In genomic region chr7:73234994-73235717, GRCh38 we compare ENCODE assay signal across 8 cellular contexts.
DNase-seq lines count a peak whose midpoint lies in the region; ATAC-seq, FAIRE-seq and TF ChIP-seq lines count a peak whose summit lies in the region.
"Not testable (repeated sequence)": the region's sequence is repeated elsewhere in the genome, so short reads cannot be mapped to it uniquely, and the experiment has no call there.

No MANE protein-coding gene starts in this region.

- not testable (repeated sequence) for H4K20me1 ChIP-seq in GM12878 (ENCODE audit: control insufficient read depth, insufficient read depth)

- SMC1A ChIA-PET in GM12878 (lab: Charles Lee; ENCODE audit: uncharacterized antibody, unreplicated experiment) = not testable (repeated sequence)

- TF ChIP-seq CTCF in GM12878 (IDR thresholded peaks at IDR 0.05 in 2 of 3, conservative IDR thresholded peaks at IDR 0.05 in 1 of 3; ENCODE audit: control insufficient read depth in 2 of 3, extremely low read depth in 1 of 3, insufficient read depth in 1 of 3, low read depth in 3 of 3, low read length in 3 of 3); suprapubic skin (IDR thresholded peaks at IDR 0.05): not testable (repeated sequence)

- 0% methylated on average over 3 of the region's 72 CpGs for WGBS in GM12878 (ENCODE audit: insufficient coverage, insufficient replicate concordance, low lambda C conversion rate, missing lambda C conversion rate)
- no CpG with 5 or more reads among the region's 72 CpGs for WGBS in suprapubic skin

- H3K36me3 ChIP-seq in GM12878 (ENCODE audit: control insufficient read depth in 2 of 2, insufficient read depth in 2 of 2, low read length in 1 of 2); iPS-15b (ENCODE audit: control insufficient read depth, insufficient read depth, low read length); suprapubic skin: not testable (repeated sequence)

- not testable (repeated sequence) for H3K27me3 ChIP-seq in GM12878 (replicated peaks in 1 of 2; ENCODE audit: control insufficient read depth in 2 of 2, insufficient read depth in 2 of 2, low read length in 1 of 2); iPS-15b (ENCODE audit: control insufficient read depth, insufficient read depth, low read length); suprapubic skin

- FAIRE-seq in GM12878 (lab: Jason Lieb, UNC) = not testable (repeated sequence)

- not testable (repeated sequence) for H3K4me1 ChIP-seq in GM12878 (ENCODE audit: control insufficient read depth, insufficient read depth, low read length); iPS-15b (ENCODE audit: control insufficient read depth, insufficient read depth, low read length); suprapubic skin

- H3K4me2 ChIP-seq in GM12878 (ENCODE audit: control insufficient read depth, insufficient read depth) = not testable (repeated sequence)

- RAD21 ChIA-PET in GM12878 (lab: Charles Lee; ENCODE audit: unreplicated experiment) = not testable (repeated sequence)

- POLR2A ChIA-PET in GM12878 (lab: Charles Lee) = not testable (repeated sequence)

- ATAC-seq in GM18867 (IDR thresholded peaks at IDR 0.05; ENCODE audit: unreplicated experiment) (peak; percentile 85), HG02588 (IDR thresholded peaks at IDR 0.05; ENCODE audit: unreplicated experiment) (peak; percentile 93), HG03571 (IDR thresholded peaks at IDR 0.05; ENCODE audit: unreplicated experiment) (peak; percentile 93), GM12878 (peak; percentile 96)

- CTCF ChIA-PET in GM12878 (lab: Yijun Ruan, JAX) = not testable (repeated sequence)

- not testable (repeated sequence) for H3K9me3 ChIP-seq in GM12878 (replicated peaks; ENCODE audit: control insufficient read depth, insufficient read depth, low read length); iPS-15b (ENCODE audit: control insufficient read depth, insufficient read depth, low read length); suprapubic skin

- not testable (repeated sequence) for H3K27ac ChIP-seq in GM12878 (ENCODE audit: control insufficient read depth, insufficient read depth); suprapubic skin
- H3K27ac ChIP-seq in skin epidermis = peak overlapping the region in 1 of 21 experiments; percentile 37

- not testable (repeated sequence) for TF ChIP-seq POLR2A in GM12878 (IDR thresholded peaks at IDR 0.05; ENCODE audit: low read depth, low read length); suprapubic skin (IDR thresholded peaks at IDR 0.05)

- in situ Hi-C loops in GM12878 (cut with MboI) = not testable (repeated sequence)

- H3K79me2 ChIP-seq in GM12878 (ENCODE audit: control insufficient read depth, insufficient read depth, low read length) = not testable (repeated sequence)

- H3K9ac ChIP-seq in GM12878 (ENCODE audit: control insufficient read depth, insufficient read depth, low read length); iPS-15b (ENCODE audit: low read depth, low read length): not testable (repeated sequence)

- H2AFZ ChIP-seq in GM12878 (ENCODE audit: control insufficient read depth, low read depth, low read length) = not testable (repeated sequence)

- peak; percentile 95 for DNase-seq in activated CD4-positive, alpha-beta T cell treated with anti-CD3 and anti-CD28 coated beads, Interleukin-2, amount 50 U/mL, for 48 hours
- not testable (repeated sequence) for DNase-seq in GM12878 (ENCODE audit: low read depth, low spot score)
- DNase-seq in suprapubic skin (ENCODE audit: low spot score in 2 of 2) = peak; percentile 88 to 94

- not testable (repeated sequence) for TF ChIP-seq RAD21 in GM12878 (IDR thresholded peaks at IDR 0.05; ENCODE audit: insufficient read depth, low read depth, low read length)

- not testable (repeated sequence) for BruUV-seq in GM12878 (replicated peaks; lab: Mats Ljungman, UMichigan)

- not testable (repeated sequence) for H3K4me3 ChIP-seq in GM12878
- peak overlapping the region; percentile 32 for H3K4me3 ChIP-seq in iPS-15b (ENCODE audit: low read depth, low read length)
- H3K4me3 ChIP-seq in skin epidermis = peak overlapping the region in 5 of 7 experiments; percentile 21 to 41 (median 28)
- peak overlapping the region; percentile 41 for H3K4me3 ChIP-seq in suprapubic skin

- intact Hi-C loops in GM12878 (cut with micrococcal nuclease; ENCODE audit: unreplicated experiment) = not testable (repeated sequence)

- TF ChIP-seq EP300 in GM12878 (IDR thresholded peaks at IDR 0.05; ENCODE audit: borderline replicate concordance in 1 of 2, control insufficient read depth in 1 of 2, low read depth in 2 of 2, low read length in 2 of 2); suprapubic skin (IDR thresholded peaks at IDR 0.05): not testable (repeated sequence)
